Comparison of ENCODE assay signal across 27 cellular contexts in the genomic region with DNA sequence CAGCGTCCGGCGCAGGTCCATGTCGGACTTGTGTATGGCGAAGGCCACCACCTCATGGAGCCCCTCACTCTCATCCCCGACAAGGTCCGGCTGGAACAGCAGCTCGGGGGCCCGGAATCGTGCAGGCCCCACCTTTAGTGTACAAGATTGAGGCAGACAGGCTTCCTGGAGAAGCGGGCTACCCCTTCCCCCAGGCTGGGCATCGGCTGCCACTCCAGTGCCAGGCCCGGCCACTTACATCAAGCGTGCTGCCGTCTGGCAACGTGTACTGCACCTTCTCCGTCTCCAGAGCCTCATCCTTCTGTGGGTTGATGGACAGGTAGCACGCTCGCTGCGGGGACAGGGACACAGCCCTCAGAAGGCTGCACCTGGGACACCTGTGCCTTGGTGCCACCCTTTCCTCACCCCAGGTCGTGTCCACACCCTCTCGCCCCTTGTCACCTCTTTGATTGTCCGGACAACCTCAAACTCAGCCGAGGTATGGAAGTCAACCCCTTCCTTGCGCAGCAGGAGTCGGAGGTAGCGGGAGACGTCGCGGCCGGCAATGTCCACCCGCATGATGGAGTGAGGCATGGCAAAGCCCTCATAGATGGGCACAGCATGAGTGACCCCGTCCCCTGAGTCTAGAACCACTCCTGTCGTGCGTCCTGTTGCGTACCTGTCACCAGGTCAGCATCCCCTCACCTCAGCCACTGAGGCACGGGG. TPM values are rescaled to one million over a fixed set of nuclear protein-coding genes. Genes with fewer than 3 reads are reported as not detected.
DNase-seq lines count a peak whose midpoint lies in the region; ATAC-seq and TF ChIP-seq lines count a peak whose summit lies in the region.
"Had no signal": no experiment of that assay in that cellular context is flagged by ENCODE, and none has a peak within 500 bp of the region (broad histone marks: within the 10 kb centered on the region; RNA-seq: fewer than 3 reads in every experiment).

No MANE protein-coding gene starts in this region.

- peaks cover 20% of the 10 kb centered on the region for H3K4me1 Mint-ChIP-seq in CD4-positive, alpha-beta T cell (ENCODE audit: low read depth)
- H3K4me1 Mint-ChIP-seq in activated T-helper 17 cell treated with anti-CD3 and anti-CD28 coated beads, Interleukin-2, amount 50 U/mL, for 72 hours, result peaks cover 25% of the 10 kb centered on the region
- H3K4me1 Mint-ChIP-seq in stimulated activated naive B cell treated with anti-CD40 and anti-IgM and Interleukin-4, amounts not matched to agents 10 μg/mL and 1 μg/mL and 100 μg/mL, for 72 hours, result peaks cover 34 to 40% of the 10 kb centered on the region in 2 donors

- no peak for ATAC-seq in CD4-positive, alpha-beta T cell (ENCODE audit: poor library complexity)
- no peak for ATAC-seq in activated T-helper 17 cell treated with anti-CD3 and anti-CD28 coated beads, Interleukin-2, amount 50 U/mL, for 72 hours (replicated peaks)
- no peak for ATAC-seq in stimulated activated naive B cell treated with anti-CD40 and anti-IgM and Interleukin-4, amounts not matched to agents 10 μg/mL and 1 μg/mL and 100 μg/mL, for 72 hours (replicated peaks)
- ATAC-seq: body of pancreas, left colon, SK-N-SH treated with all-trans-retinoic acid at 6 μM for 48 hours had no signal

- CTCF ChIA-PET in CD4-positive, alpha-beta T cell (lab: Charles Lee), result no interaction called here

- H3K27me3 Mint-ChIP-seq in CD4-positive, alpha-beta T cell, result no peaks in the 10 kb centered on the region
- H3K27me3 Mint-ChIP-seq in activated T-helper 17 cell treated with anti-CD3 and anti-CD28 coated beads, Interleukin-2, amount 50 U/mL, for 72 hours, result no peaks in the 10 kb centered on the region
- no peaks in the 10 kb centered on the region for H3K27me3 Mint-ChIP-seq in stimulated activated naive B cell treated with anti-CD40 and anti-IgM and Interleukin-4, amounts not matched to agents 10 μg/mL and 1 μg/mL and 100 μg/mL, for 72 hours
- H3K27me3 Mint-ChIP-seq: activated B cell treated with CpG ODN at 0.5 μM for 24 hours; CD4-positive, alpha-beta memory T cell; central memory CD8-positive, alpha-beta T cell; IgD-negative memory B cell had no signal

- POLR2A ChIA-PET in CD4-positive, alpha-beta T cell (lab: Charles Lee), result interaction anchor here (4.3 kb wide), 1 partner anchor 12 kb away, joined by 31 read pairs; a partner anchor contains a TSS

- peaks cover 28% of the 10 kb centered on the region for H3K4me1 ChIP-seq in left ventricle myocardium inferior

- H3K27ac Mint-ChIP-seq in CD4-positive, alpha-beta T cell, result peak overlapping the region; percentile 27
- peak overlapping the region; percentile 66 for H3K27ac Mint-ChIP-seq in activated T-helper 17 cell treated with anti-CD3 and anti-CD28 coated beads, Interleukin-2, amount 50 U/mL, for 72 hours
- H3K27ac Mint-ChIP-seq in stimulated activated naive B cell treated with anti-CD40 and anti-IgM and Interleukin-4, amounts not matched to agents 10 μg/mL and 1 μg/mL and 100 μg/mL, for 72 hours, result no peak overlapping the region
- H3K27ac Mint-ChIP-seq: activated B cell treated with CpG ODN at 0.5 μM for 24 hours; IgD-negative memory B cell; T-helper 1 cell treated with Interleukin-12 subunit alpha and Interleukin-12 subunit beta and Interleukin-4 antibody, amounts not matched to agents 30 μg/mL and 1 μg/mL, for 36 hours had no signal

- TF ChIP-seq CTCF in CD4-positive, alpha-beta T cell (IDR thresholded peaks at IDR 0.05), result no peak
- TF ChIP-seq CTCF in left ventricle myocardium inferior (IDR thresholded peaks at IDR 0.05; ENCODE audit: borderline replicate concordance), result no peak

- peaks cover 51% of the 10 kb centered on the region for H3K36me3 ChIP-seq in left ventricle myocardium inferior
- H3K36me3 ChIP-seq: ovary had no signal

- intact Hi-C loops in CD4-positive, alpha-beta T cell (cut with DNase I, micrococcal nuclease), result no loop called here
- intact Hi-C loops in left ventricle myocardium inferior (cut with micrococcal nuclease), result no loop called here

- peaks cover 62% of the 10 kb centered on the region for H3K36me3 Mint-ChIP-seq in CD4-positive, alpha-beta T cell (ENCODE audit: low read depth)
- H3K36me3 Mint-ChIP-seq in activated T-helper 17 cell treated with anti-CD3 and anti-CD28 coated beads, Interleukin-2, amount 50 U/mL, for 72 hours (ENCODE audit: low read depth), result peaks cover 89% of the 10 kb centered on the region
- peaks cover 49 to 59% of the 10 kb centered on the region in 2 donors for H3K36me3 Mint-ChIP-seq in stimulated activated naive B cell treated with anti-CD40 and anti-IgM and Interleukin-4, amounts not matched to agents 10 μg/mL and 1 μg/mL and 100 μg/mL, for 72 hours

- no peak overlapping the region for H3K4me3 Mint-ChIP-seq in CD4-positive, alpha-beta T cell
- no peak overlapping the region for H3K4me3 Mint-ChIP-seq in activated T-helper 17 cell treated with anti-CD3 and anti-CD28 coated beads, Interleukin-2, amount 50 U/mL, for 72 hours
- H3K4me3 Mint-ChIP-seq in stimulated activated naive B cell treated with anti-CD40 and anti-IgM and Interleukin-4, amounts not matched to agents 10 μg/mL and 1 μg/mL and 100 μg/mL, for 72 hours, result no peak overlapping the region
- H3K4me3 Mint-ChIP-seq: activated B cell treated with CpG ODN at 0.5 μM for 24 hours; central memory CD8-positive, alpha-beta T cell; immature natural killer cell; nephron progenitor cell; T-helper 1 cell treated with Interleukin-12 subunit alpha and Interleukin-12 subunit beta and Interleukin-4 antibody, amounts not matched to agents 30 μg/mL and 1 μg/mL, for 36 hours had no signal

- no peak for DNase-seq in CD4-positive, alpha-beta T cell
- DNase-seq in stimulated activated naive B cell treated with anti-CD40 and anti-IgM and Interleukin-4, amounts not matched to agents 10 μg/mL and 1 μg/mL and 100 μg/mL, for 72 hours, result no peak
- DNase-seq in left ventricle myocardium inferior, result no peak
- DNase-seq: activated B cell treated with CpG ODN at 0.5 μM for 24 hours; activated CD4-positive, alpha-beta T cell treated with anti-CD3 and anti-CD28 coated beads, Interleukin-2, amount 50 U/mL, for 1 hour; activated T-cell treated with anti-CD3 and anti-CD28 coated beads, Interleukin-2, amount 50 U/mL, for 48 hours; adrenal gland; body of pancreas; CD4-positive, alpha-beta memory T cell; GM23248; immature natural killer cell; left colon; mammary epithelial cell; NCI-H1048; NCI-H2107; NCI-H748 treated with DMSO at 0.1 percent for 48 hours; nephron progenitor cell; ovary; Right ventricle myocardium superior; stimulated activated CD4-positive, alpha-beta T cell treated with anti-CD3 and anti-CD28 coated beads, Interleukin-15, amount 100 ng/mL, for 24 hours; stimulated activated CD4-positive, alpha-beta T cell treated with anti-CD3 and anti-CD28 coated beads, Interleukin-4, amount 100 ng/mL, for 4 hours; trophoblast cell had no signal

- H3K4me3 ChIP-seq in left ventricle myocardium inferior, result no peak overlapping the region
- H3K4me3 ChIP-seq: adrenal gland, body of pancreas, GM23248, ovary had no signal

- H3K27ac ChIP-seq in CD4-positive, alpha-beta T cell (ENCODE audit: low read depth, low read length), result no peak overlapping the region
- no peak overlapping the region for H3K27ac ChIP-seq in left ventricle myocardium inferior (replicated peaks)
- H3K27ac ChIP-seq: adrenal gland, body of pancreas, GM23248, ovary had no signal

- H3K9me3 Mint-ChIP-seq in CD4-positive, alpha-beta T cell, result no peaks in the 10 kb centered on the region
- H3K9me3 Mint-ChIP-seq in activated T-helper 17 cell treated with anti-CD3 and anti-CD28 coated beads, Interleukin-2, amount 50 U/mL, for 72 hours, result no peaks in the 10 kb centered on the region
- H3K9me3 Mint-ChIP-seq in stimulated activated naive B cell treated with anti-CD40 and anti-IgM and Interleukin-4, amounts not matched to agents 10 μg/mL and 1 μg/mL and 100 μg/mL, for 72 hours, result peaks cover 0 to 2% of the 10 kb centered on the region in 2 donors
- H3K9me3 Mint-ChIP-seq: activated B cell treated with CpG ODN at 0.5 μM for 24 hours; CD4-positive, alpha-beta memory T cell; central memory CD8-positive, alpha-beta T cell; T-helper 1 cell treated with Interleukin-12 subunit alpha and Interleukin-12 subunit beta and Interleukin-4 antibody, amounts not matched to agents 30 μg/mL and 1 μg/mL, for 36 hours had no signal

- H3K9me3 ChIP-seq in CD4-positive, alpha-beta T cell (ENCODE audit: control insufficient read depth, low read length), result no peaks in the 10 kb centered on the region
- H3K9me3 ChIP-seq in left ventricle myocardium inferior (replicated peaks), result peaks cover 11% of the 10 kb centered on the region
- H3K9me3 ChIP-seq: adrenal gland, body of pancreas, ovary had no signal

- no peaks in the 10 kb centered on the region for H3K27me3 ChIP-seq in CD4-positive, alpha-beta T cell (ENCODE audit: control insufficient read depth, insufficient read depth, low read length)
- H3K27me3 ChIP-seq in left ventricle myocardium inferior (ENCODE audit: low read depth), result no peaks in the 10 kb centered on the region
- H3K27me3 ChIP-seq: adrenal gland, body of pancreas, ovary had no signal

RNA-seq across cellular contexts. Expression of a gene that starts 5.7 kb away (rescaled TPM):
- total RNA-seq in CD4-positive, alpha-beta T cell, result 10 to 100 TPM; 89.5 to 92.8 TPM
- 100 to 1,000 TPM in 1 of 2 donors, 10 to 100 TPM in 1; 68.7 to 148 TPM for total RNA-seq in activated T-helper 17 cell treated with anti-CD3 and anti-CD28 coated beads, Interleukin-2, amount 50 U/mL, for 72 hours
- total RNA-seq in left ventricle myocardium inferior, result 65.2 TPM

RNA-seq across cellular contexts. Expression of a gene that starts 11.4 kb away (rescaled TPM):
- 10 to 100 TPM; 12.4 to 13.4 TPM for total RNA-seq in CD4-positive, alpha-beta T cell
- 10 to 100 TPM; 12.0 to 51.2 TPM for total RNA-seq in activated T-helper 17 cell treated with anti-CD3 and anti-CD28 coated beads, Interleukin-2, amount 50 U/mL, for 72 hours
- total RNA-seq in left ventricle myocardium inferior, result 1.8 TPM

RNA-seq across cellular contexts. Expression of a gene that starts 12.3 kb away (rescaled TPM):
- 100 to 1,000 TPM; 112 to 121 TPM for total RNA-seq in CD4-positive, alpha-beta T cell
- 100 to 1,000 TPM; 218 to 235 TPM for total RNA-seq in activated T-helper 17 cell treated with anti-CD3 and anti-CD28 coated beads, Interleukin-2, amount 50 U/mL, for 72 hours
- total RNA-seq in left ventricle myocardium inferior, result 1,153 TPM

RNA-seq across cellular contexts. Expression of a gene that starts 55.2 kb away (rescaled TPM):
- 100 to 1,000 TPM; 440 to 470 TPM for total RNA-seq in CD4-positive, alpha-beta T cell
- 100 to 1,000 TPM; 176 to 233 TPM for total RNA-seq in activated T-helper 17 cell treated with anti-CD3 and anti-CD28 coated beads, Interleukin-2, amount 50 U/mL, for 72 hours
- total RNA-seq in left ventricle myocardium inferior, result 0.55 TPM
- total RNA-seq: GM23248 had no signal
